1 cellular context compared by ENCODE assay signal in genomic region chr5:72320022-72320898, GRCh38.
A peak's percentile ranks its signal among the peaks of the same experiment; 100 is the strongest.
TF ChIP-seq lines count a peak whose summit lies in the region.

Gene MRPS27, minus strand, starts transcription at chr5:72320240. Its CDS starts 19 bp downstream, at chr5:72320221.
Gene PTCD2, plus strand, starts transcription at chr5:72320373. Its CDS starts 10 bp downstream, at chr5:72320383.

TF ChIP-seq in WTC11, 78 proteins besides CTCF, POLR2A, EP300 and RAD21 (continued from another document):
- TF ChIP-seq ERG (CRISPR knock-in tag; IDR thresholded peaks at IDR 0.05) (no peak), NR3C1 (CRISPR knock-in tag; conservative IDR thresholded peaks at IDR 0.05; ENCODE audit: low read depth) (no peak), NFATC4 (CRISPR knock-in tag; IDR thresholded peaks at IDR 0.05) (no peak), RELA (CRISPR knock-in tag; IDR thresholded peaks at IDR 0.05; ENCODE audit: borderline replicate concordance) (0 out of 2 replicates have a peak, but pooled peaks have one; percentile 17), ZBTB43 (CRISPR knock-in tag; IDR thresholded peaks at IDR 0.05) (peak; percentile 83), MAX (CRISPR knock-in tag; IDR thresholded peaks at IDR 0.05) (peak; percentile 90), CBFB (CRISPR knock-in tag; IDR thresholded peaks at IDR 0.05; ENCODE audit: low read depth) (no peak), FOXK1 (CRISPR knock-in tag; IDR thresholded peaks at IDR 0.05) (peak; percentile 82), ZMAT4 (CRISPR knock-in tag; IDR thresholded peaks at IDR 0.05) (no peak), ATF1 (CRISPR knock-in tag; IDR thresholded peaks at IDR 0.05) (0 out of 2 replicates have a peak, but pooled peaks have one; percentile 71), NFE2L1 (CRISPR knock-in tag; IDR thresholded peaks at IDR 0.05) (peak; percentile 85; the same call in 1 of the 2 replicates), CDX4 (CRISPR knock-in tag; IDR thresholded peaks at IDR 0.05; ENCODE audit: borderline replicate concordance) (no peak), SMAD3 (CRISPR knock-in tag; IDR thresholded peaks at IDR 0.05; ENCODE audit: borderline replicate concordance) (0 out of 2 replicates have a peak, but pooled peaks have one; percentile 53), ZNF263 (CRISPR knock-in tag; IDR thresholded peaks at IDR 0.05; ENCODE audit: low read depth) (0 out of 2 replicates have a peak, but pooled peaks have one; percentile 24), ZNF121 (CRISPR knock-in tag; IDR thresholded peaks at IDR 0.05) (no peak), EMX1 (CRISPR knock-in tag; IDR thresholded peaks at IDR 0.05) (no peak), ZNF232 (CRISPR knock-in tag; IDR thresholded peaks at IDR 0.05) (no peak), CREM (CRISPR knock-in tag; IDR thresholded peaks at IDR 0.05) (peak; percentile 89), SP1 (CRISPR knock-in tag; conservative IDR thresholded peaks at IDR 0.05) (peak; percentile 98), FOXP1 (CRISPR knock-in tag; IDR thresholded peaks at IDR 0.05; ENCODE audit: borderline replicate concordance) (peak; percentile 53), E2F1 (CRISPR knock-in tag; IDR thresholded peaks at IDR 0.05) (0 out of 2 replicates have a peak, but pooled peaks have one; percentile 34), CREB1 (CRISPR knock-in tag; IDR thresholded peaks at IDR 0.05) (peak; percentile 68; the same call in 1 of the 2 replicates), TEAD1 (CRISPR knock-in tag; IDR thresholded peaks at IDR 0.05) (peak; percentile 80; the same call in 1 of the 2 replicates)
